24 cellular contexts compared by ENCODE assay signal in genomic region chr5:77778881-77779438, GRCh38.
"Had no signal": no experiment of that assay in that cellular context is flagged by ENCODE, and none has a peak within 500 bp of the region (broad histone marks: within the 10 kb centered on the region; RNA-seq: fewer than 3 reads in every experiment).

No MANE protein-coding gene starts in this region.

- H3K4me3 ChIP-seq: left ventricle myocardium inferior, lower lobe of right lung, psoas muscle, right lobe of liver, spleen, testis, tibial nerve, upper lobe of right lung, vagina had no signal

- H3K9me3 Mint-ChIP-seq: immature natural killer cell; nephron progenitor cell; stimulated activated memory B cell treated with anti-CD40 and anti-IgM and Interleukin-4, amounts not matched to agents 10 μg/mL and 1 μg/mL and 100 μg/mL, for 72 hours; stimulated activated naive CD8-positive, alpha-beta T cell treated with anti-CD3 and anti-CD28 coated beads, Interleukin-15, amount 100 ng/mL, for 72 hours had no signal

- H3K27ac ChIP-seq: foreskin keratinocyte, left ventricle myocardium inferior, lower lobe of right lung, neutrophil, psoas muscle, right lobe of liver, spleen, testis, tibial nerve, upper lobe of right lung, vagina had no signal

- DNase-seq: dermis blood vessel endothelial cell; foreskin keratinocyte; immature natural killer cell; kidney; left cardiac atrium; left ventricle myocardium inferior; lower lobe of right lung; mesenchymal stem cell; naive thymus-derived CD4-positive, alpha-beta T cell; nephron progenitor cell; psoas muscle; retina; right lobe of liver; spleen; stimulated activated CD4-positive, alpha-beta T cell treated with anti-CD3 and anti-CD28 coated beads, Interleukin-15, amount 100 ng/mL, for 24 hours; stimulated activated CD4-positive, alpha-beta T cell treated with anti-CD3 and anti-CD28 coated beads, Interleukin-1b, Interleukin-23, amount 100 ng/mL, for 48 hours; stimulated activated CD4-positive, alpha-beta T cell treated with anti-CD3 and anti-CD28 coated beads, Interleukin-4, amount 100 ng/mL, for 24 hours; stimulated activated naive CD8-positive, alpha-beta T cell treated with anti-CD3 and anti-CD28 coated beads, Interleukin-15, amount 100 ng/mL, for 72 hours; testis; upper lobe of right lung had no signal

- H3K36me3 Mint-ChIP-seq: immature natural killer cell had no signal

- H3K27me3 Mint-ChIP-seq: stimulated activated memory B cell treated with anti-CD40 and anti-IgM and Interleukin-4, amounts not matched to agents 10 μg/mL and 1 μg/mL and 100 μg/mL, for 72 hours; stimulated activated naive CD8-positive, alpha-beta T cell treated with anti-CD3 and anti-CD28 coated beads, Interleukin-15, amount 100 ng/mL, for 72 hours had no signal

- ATAC-seq: foreskin keratinocyte; left cardiac atrium; lower lobe of right lung; naive thymus-derived CD4-positive, alpha-beta T cell; psoas muscle; right lobe of liver; stimulated activated memory B cell treated with anti-CD40 and anti-IgM and Interleukin-4, amounts not matched to agents 10 μg/mL and 1 μg/mL and 100 μg/mL, for 72 hours; stimulated activated naive CD8-positive, alpha-beta T cell treated with anti-CD3 and anti-CD28 coated beads, Interleukin-15, amount 100 ng/mL, for 72 hours; upper lobe of right lung had no signal

- H3K27me3 ChIP-seq: neutrophil, right lobe of liver, spleen, testis, tibial nerve, upper lobe of right lung, vagina had no signal

- H3K9me3 ChIP-seq: left ventricle myocardium inferior, lower lobe of right lung, neutrophil, psoas muscle, right lobe of liver, spleen, testis, tibial nerve, upper lobe of right lung, vagina had no signal

- H3K27ac Mint-ChIP-seq: immature natural killer cell; nephron progenitor cell; stimulated activated memory B cell treated with anti-CD40 and anti-IgM and Interleukin-4, amounts not matched to agents 10 μg/mL and 1 μg/mL and 100 μg/mL, for 72 hours had no signal

- H3K4me3 Mint-ChIP-seq: naive thymus-derived CD4-positive, alpha-beta T cell; nephron progenitor cell; stimulated activated memory B cell treated with anti-CD40 and anti-IgM and Interleukin-4, amounts not matched to agents 10 μg/mL and 1 μg/mL and 100 μg/mL, for 72 hours; stimulated activated naive CD8-positive, alpha-beta T cell treated with anti-CD3 and anti-CD28 coated beads, Interleukin-15, amount 100 ng/mL, for 72 hours had no signal

- H3K36me3 ChIP-seq: left ventricle myocardium inferior, lower lobe of right lung, neutrophil, right lobe of liver, spleen, tibial nerve, upper lobe of right lung, vagina had no signal
